In genomic region chr2:157182204-157182709, GRCh38 we compare ENCODE assay signal across 1 cellular context.
TF ChIP-seq lines count a peak whose summit lies in the region.

No MANE protein-coding gene starts in this region.

TF ChIP-seq in K562, 482 proteins besides CTCF, POLR2A, EP300 and RAD21 (continued from another document and continues in another):
- peak; percentile 19; the same call in 1 of the 2 replicates for TF ChIP-seq CUX1 (CRISPR knock-in tag; IDR thresholded peaks at IDR 0.05)
- TF ChIP-seq TAF9B (IDR thresholded peaks at IDR 0.05; ENCODE audit: partially characterized antibody) = peak; percentile 16
- TF ChIP-seq ELK1 (CRISPR knock-in tag; IDR thresholded peaks at IDR 0.05) = no peak
- TF ChIP-seq YY1 (IDR thresholded peaks at IDR 0.05; ENCODE audit: borderline replicate concordance in 1 of 3, control insufficient read depth in 1 of 3, extremely low read depth in 1 of 3, insufficient read depth in 3 of 3, insufficient read length in 1 of 3, insufficient replicate concordance in 2 of 3, low read depth in 1 of 3, low read length in 2 of 3) = no peak
- no peak for TF ChIP-seq TGIF2 (CRISPR knock-in tag; IDR thresholded peaks at IDR 0.05)
- TF ChIP-seq RFX7 (CRISPR knock-in tag; IDR thresholded peaks at IDR 0.05) = no peak
- no peak for TF ChIP-seq NFXL1 (CRISPR knock-in tag; IDR thresholded peaks at IDR 0.05)
- TF ChIP-seq SMARCA4 (IDR thresholded peaks at IDR 0.05) = peak; percentile 90
- TF ChIP-seq PRDM10 (IDR thresholded peaks at IDR 0.05; ENCODE audit: partially characterized antibody) = no peak
- TF ChIP-seq MEIS2 (IDR thresholded peaks at IDR 0.05; ENCODE audit: partially characterized antibody) = peak; percentile 68
- 0 out of 2 replicates have a peak, but pooled peaks have one; percentile 16 for TF ChIP-seq ELF4 (CRISPR knock-in tag; IDR thresholded peaks at IDR 0.05)
- TF ChIP-seq ATF4 (CRISPR knock-in tag; IDR thresholded peaks at IDR 0.05) = peak; percentile 56; the same call in 1 of the 2 replicates
- TF ChIP-seq TCF3 (CRISPR knock-in tag; IDR thresholded peaks at IDR 0.05) = peak; percentile 90
- TF ChIP-seq MEF2A (IDR thresholded peaks at IDR 0.05; ENCODE audit: control insufficient read depth, low read depth, low read length) = peak; percentile 87; the same call in 1 of the 2 replicates
- TF ChIP-seq TFAP4 (CRISPR knock-in tag; IDR thresholded peaks at IDR 0.05; ENCODE audit: borderline replicate concordance) = 0 out of 2 replicates have a peak, but pooled peaks have one; percentile 38
- peak; percentile 33 for TF ChIP-seq BRD9 (IDR thresholded peaks at IDR 0.05; ENCODE audit: low read depth, partially characterized antibody)
- peak; percentile 67 for TF ChIP-seq PKNOX1 (IDR thresholded peaks at IDR 0.05)
- no peak for TF ChIP-seq AFF1 (IDR thresholded peaks at IDR 0.05; ENCODE audit: low read depth in 1 of 2, partially characterized antibody in 2 of 2)
- 0 out of 2 replicates have a peak, but pooled peaks have one; percentile 73 for TF ChIP-seq FOXO4 (CRISPR knock-in tag; IDR thresholded peaks at IDR 0.05)
- TF ChIP-seq HDGF (IDR thresholded peaks at IDR 0.05) = 0 out of 2 replicates have a peak, but pooled peaks have one; percentile 46
- peak; percentile 33; the same call in 1 of the 2 replicates for TF ChIP-seq STAT5A (IDR thresholded peaks at IDR 0.05; ENCODE audit: borderline replicate concordance, low read length)
- no peak for TF ChIP-seq KHSRP (IDR thresholded peaks at IDR 0.05)
- TF ChIP-seq ZNF644 (tag; IDR thresholded peaks at IDR 0.05; ENCODE audit: low read depth) = peak; percentile 71; the same call in 1 of the 2 replicates
- TF ChIP-seq ZNF507 (tag; conservative IDR thresholded peaks at IDR 0.05) = no peak
- TF ChIP-seq CCAR2 (IDR thresholded peaks at IDR 0.05; ENCODE audit: low read depth, low read length) = no peak
- peak; percentile 81 for TF ChIP-seq DPF2 (IDR thresholded peaks at IDR 0.05)
- TF ChIP-seq ZNF766 (CRISPR knock-in tag; conservative IDR thresholded peaks at IDR 0.05) = no peak
- TF ChIP-seq ZNF57 (CRISPR knock-in tag; IDR thresholded peaks at IDR 0.05) = 0 out of 2 replicates have a peak, but pooled peaks have one; percentile 68
- peak; percentile 91 for TF ChIP-seq ZNF395 (CRISPR knock-in tag; IDR thresholded peaks at IDR 0.05)
- peak; percentile 67; the same call in 1 of the 2 replicates for TF ChIP-seq GATA2 (CRISPR knock-in tag; IDR thresholded peaks at IDR 0.05)
- TF ChIP-seq NFRKB (IDR thresholded peaks at IDR 0.05; ENCODE audit: low read depth) = 0 out of 2 replicates have a peak, but pooled peaks have one; percentile 66
- TF ChIP-seq ZNF217 (CRISPR knock-in tag; IDR thresholded peaks at IDR 0.05) = no peak
- TF ChIP-seq CHAMP1 (IDR thresholded peaks at IDR 0.05) = peak; percentile 46; the same call in 1 of the 2 replicates
